In genomic region chr20:3767434-3768341, GRCh38 we compare ENCODE assay signal across 8 cellular contexts. TPM values are rescaled to one million over a fixed set of nuclear protein-coding genes. Genes with fewer than 3 reads are reported as not detected.
DNase-seq lines count a peak whose midpoint lies in the region; ATAC-seq, FAIRE-seq and TF ChIP-seq lines count a peak whose summit lies in the region.

Gene ADISSP (minus strand): TSS chr20:3767753. CDS start chr20:3760100, 7,653 bp downstream.

- peaks cover 4% of the 10 kb centered on the region; the same call in 1 of the 2 replicates for H3K4me1 ChIP-seq in iPS-20b (ENCODE audit: insufficient read depth, low read length)

- H3K4me3 ChIP-seq in WI38 (ENCODE audit: low read depth, low read length) (peak within 1 kb of the TSS; percentile 70), bronchial epithelial cell (ENCODE audit: low read depth, low read length) (peak within 1 kb of the TSS; percentile 84), iPS-20b (ENCODE audit: low read length) (peak within 1 kb of the TSS; percentile 94), skin epidermis (peak within 1 kb of the TSS; percentile 61 to 77 (median 71))

- DNase-seq in AG08396 (ENCODE audit: low spot score) = peak; percentile 100
- peak; percentile 95 for DNase-seq in NCI-H2227 treated with DMSO at 0.1 percent for 48 hours (lab: John Stamatoyannopoulos, UW)
- DNase-seq in bronchial epithelial cell (ENCODE audit: low read depth) = peak; percentile 90

- H3K9me3 ChIP-seq in iPS-20b (ENCODE audit: insufficient read depth, low read depth, low read length) = no peaks in the 10 kb centered on the region

- H3K36me3 ChIP-seq in bronchial epithelial cell (ENCODE audit: control insufficient read depth, insufficient read depth, low read length) (no peaks in the 10 kb centered on the region), iPS-20b (ENCODE audit: insufficient read depth, low read depth, low read length) (peaks cover 4% of the 10 kb centered on the region; the same call in 1 of the 2 replicates)

- H3K27ac ChIP-seq in iPS-20b (ENCODE audit: low read length) = peak within 1 kb of the TSS; percentile 84
- peak within 1 kb of the TSS; percentile 65 to 94 (median 89) for H3K27ac ChIP-seq in skin epidermis

- H3K27me3 ChIP-seq in bronchial epithelial cell (ENCODE audit: control insufficient read depth, insufficient read depth, low read length) (no peaks in the 10 kb centered on the region), iPS-20b (ENCODE audit: insufficient read depth, low read length) (no peaks in the 10 kb centered on the region; the same call in 1 of the 2 replicates)

- no peak for TF ChIP-seq CTCF in WI38 (IDR thresholded peaks at IDR 0.05; ENCODE audit: low read depth, low read length)
- TF ChIP-seq CTCF in bronchial epithelial cell (IDR thresholded peaks at IDR 0.05; ENCODE audit: insufficient read depth, low read length, severe bottlenecking) = no peak

- H3K9ac ChIP-seq in iPS-20b (ENCODE audit: low read depth, low read length) = peak within 1 kb of the TSS; percentile 88

- ATAC-seq in GM18907 (IDR thresholded peaks at IDR 0.05; ENCODE audit: unreplicated experiment) = peak; percentile 96
- peak; percentile 90 for ATAC-seq in HG03159 (IDR thresholded peaks at IDR 0.05; ENCODE audit: unreplicated experiment)

- FAIRE-seq in bronchial epithelial cell (lab: Jason Lieb, UNC) = no peak

RNA-seq across cellular contexts. Expression of gene ADISSP, which starts in this region (rescaled TPM):
- total RNA-seq in bronchial epithelial cell = 15.0 and 15.4 TPM in 2 replicates

Comparison
In these comparisons a context has a peak if more than half of its experiments do, and no peak if none do; other contexts are left out.
1. Peak in every context shown above with its lines: DNase-seq, ATAC-seq, H3K4me3 ChIP-seq and H3K27ac ChIP-seq.